1 cellular context compared by ENCODE assay signal in the genomic region with DNA sequence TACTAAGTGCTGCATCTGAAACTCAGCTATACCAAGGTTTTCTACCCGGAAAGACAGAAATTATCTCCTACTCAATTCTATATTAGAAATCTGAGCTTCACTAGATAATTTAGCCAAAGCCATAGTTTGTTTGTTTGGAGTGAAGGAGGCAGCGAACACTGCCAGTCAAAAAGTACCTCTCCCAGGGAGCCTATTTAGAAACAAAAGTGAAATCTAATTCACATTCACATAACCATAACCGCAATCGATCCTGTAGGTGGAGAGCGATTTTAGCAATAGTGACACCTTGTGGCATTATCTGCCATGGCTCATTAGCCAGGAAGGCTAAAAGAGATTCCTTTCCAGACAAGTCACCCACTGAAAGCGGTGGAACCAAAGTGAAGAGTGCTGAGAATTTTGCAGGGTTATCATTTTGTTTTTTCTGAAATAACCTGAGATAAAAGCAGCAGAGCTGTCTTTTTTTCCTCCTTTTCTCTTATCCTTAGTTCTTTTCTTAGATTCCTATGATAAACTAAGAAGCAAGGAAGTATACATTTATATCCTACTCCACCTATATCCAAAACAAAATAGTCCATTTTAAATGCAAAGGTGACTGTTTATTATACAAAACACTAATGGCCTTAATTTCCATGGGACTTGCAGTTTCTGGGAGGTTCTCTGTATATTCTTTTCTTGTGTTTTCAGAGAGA.
A peak's percentile ranks its signal among the peaks of the same experiment; 100 is the strongest.
TF ChIP-seq lines count a peak whose summit lies in the region.

No MANE protein-coding gene starts in this region.

TF ChIP-seq in GM12878, 131 proteins besides CTCF, POLR2A, EP300 and RAD21 (continued from another document):
- TF ChIP-seq, protein P1, sequence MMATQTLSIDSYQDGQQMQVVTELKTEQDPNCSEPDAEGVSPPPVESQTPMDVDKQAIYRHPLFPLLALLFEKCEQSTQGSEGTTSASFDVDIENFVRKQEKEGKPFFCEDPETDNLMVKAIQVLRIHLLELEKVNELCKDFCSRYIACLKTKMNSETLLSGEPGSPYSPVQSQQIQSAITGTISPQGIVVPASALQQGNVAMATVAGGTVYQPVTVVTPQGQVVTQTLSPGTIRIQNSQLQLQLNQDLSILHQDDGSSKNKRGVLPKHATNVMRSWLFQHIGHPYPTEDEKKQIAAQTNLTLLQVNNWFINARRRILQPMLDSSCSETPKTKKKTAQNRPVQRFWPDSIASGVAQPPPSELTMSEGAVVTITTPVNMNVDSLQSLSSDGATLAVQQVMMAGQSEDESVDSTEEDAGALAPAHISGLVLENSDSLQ (IDR thresholded peaks at IDR 0.05): peak; percentile 84
- TF ChIP-seq SMARCA5 (IDR thresholded peaks at IDR 0.05): peak; percentile 80; the same call in 1 of the 2 replicates
- TF ChIP-seq CBFB (IDR thresholded peaks at IDR 0.05; ENCODE audit: low read depth): peak; percentile 96
TF ChIP-seq in GM12878: peak in this region for 27.
